Comparison of ENCODE assay signal across 10 cellular contexts in the genomic region with DNA sequence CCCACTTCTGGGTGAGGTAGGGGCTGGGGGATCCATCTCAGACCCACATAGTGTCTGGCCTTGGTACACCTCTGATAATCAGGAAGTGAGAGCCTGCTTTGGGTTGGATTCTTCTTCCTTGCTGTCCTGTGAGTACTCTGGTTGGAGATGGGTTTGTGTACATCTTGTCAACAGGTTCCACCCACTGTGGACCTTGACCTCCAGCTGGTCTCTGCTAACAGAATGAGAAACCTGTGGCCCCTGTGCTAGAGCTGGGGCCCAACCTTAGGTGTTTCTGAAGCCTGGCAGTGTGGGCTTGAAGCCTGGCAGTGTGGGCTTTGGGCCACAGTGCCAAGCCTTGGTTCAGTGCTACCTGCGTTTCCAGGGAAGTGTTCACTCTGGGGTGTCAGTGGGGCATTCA. TPM values are rescaled to one million over a fixed set of nuclear protein-coding genes. Genes with fewer than 3 reads are reported as not detected.
DNase-seq lines count a peak whose midpoint lies in the region; ATAC-seq and TF ChIP-seq lines count a peak whose summit lies in the region.
"Had no signal": no experiment of that assay in that cellular context is flagged by ENCODE, and none has a peak within 500 bp of the region (broad histone marks: within the 10 kb centered on the region; RNA-seq: fewer than 3 reads in every experiment).

No MANE protein-coding gene starts in this region.

- H3K36me3 ChIP-seq in Peyer's patch (peaks cover 0 to 3% (median 0%) of the 10 kb centered on the region in 3 donors), rectal smooth muscle tissue (ENCODE audit: control insufficient read depth, insufficient read depth, low read length) (peaks cover 1% of the 10 kb centered on the region), right atrium auricular region (no peaks in the 10 kb centered on the region)

- H3K27me3 ChIP-seq in Peyer's patch = no peaks in the 10 kb centered on the region
- H3K27me3 ChIP-seq in rectal smooth muscle tissue (ENCODE audit: control insufficient read depth, insufficient read depth, low read length) = no peaks in the 10 kb centered on the region
- H3K27me3 ChIP-seq in right atrium auricular region = no peaks in the 10 kb centered on the region

- DNase-seq in Peyer's patch (peak in 2 of 3 donors; percentile 87 to 92), epithelial cell of prostate (ENCODE audit: low read depth, low spot score) (no peak), cortex of kidney (lab: John Stamatoyannopoulos, UW) (no peak), right atrium auricular region (ENCODE audit: low spot score) (no peak), foreskin melanocyte (no peak)
- DNase-seq: activated CD4-positive, alpha-beta T cell treated with anti-CD3 and anti-CD28 coated beads, Interleukin-2, amount 50 U/mL, for 48 hours; NCI-H1105 had no signal

- H3K27ac ChIP-seq in Peyer's patch (peak overlapping the region in 3 of 4 donors; percentile 54 to 95 (median 95)), epithelial cell of prostate (peak overlapping the region; percentile 56), rectal smooth muscle tissue (ENCODE audit: low read depth, low read length) (no peak overlapping the region), right atrium auricular region (no peak overlapping the region)

- H3K9ac ChIP-seq in rectal smooth muscle tissue (ENCODE audit: low read length) = peak overlapping the region; percentile 21

- H3K9me3 ChIP-seq in Peyer's patch (no peaks in the 10 kb centered on the region), right atrium auricular region (no peaks in the 10 kb centered on the region)

- no peak for TF ChIP-seq CTCF in Peyer's patch (IDR thresholded peaks at IDR 0.05)
- no peak for TF ChIP-seq CTCF in right atrium auricular region (IDR thresholded peaks at IDR 0.05)

- H3K4me3 ChIP-seq in Peyer's patch = peak overlapping the region in 2 of 4 donors; percentile 46 to 97
- H3K4me3 ChIP-seq in rectal smooth muscle tissue (ENCODE audit: low read length) = peak overlapping the region; percentile 32
- H3K4me3 ChIP-seq in right atrium auricular region = no peak overlapping the region

- peaks cover 12 to 37% (median 16%) of the 10 kb centered on the region in 4 donors for H3K4me1 ChIP-seq in Peyer's patch
- peaks cover 17% of the 10 kb centered on the region for H3K4me1 ChIP-seq in rectal smooth muscle tissue (ENCODE audit: control insufficient read depth, insufficient read depth, low read length)
- H3K4me1 ChIP-seq in right atrium auricular region = peaks cover 0 to 60% of the 10 kb centered on the region in 2 donors

- peak; percentile 30 to 68 for TF ChIP-seq POLR2A in Peyer's patch (IDR thresholded peaks at IDR 0.05)

- peak; percentile 30 for ATAC-seq in GM19025 (IDR thresholded peaks at IDR 0.05; ENCODE audit: low read depth, unreplicated experiment)

RNA-seq across cellular contexts. Expression of a gene that starts 2.6 kb away (rescaled TPM):
- total RNA-seq in Peyer's patch = 10 to 100 TPM; 27.0 to 80.9 (median 38.2) TPM
- 1 to 10 TPM; 4.0 to 9.0 TPM for total RNA-seq in right atrium auricular region

RNA-seq across cellular contexts. Expression of a gene that starts 20.3 kb away (rescaled TPM):
- total RNA-seq in Peyer's patch = 10 to 100 TPM; 14.4 to 25.1 (median 18.2) TPM
- total RNA-seq in right atrium auricular region = 10 to 100 TPM; 61.6 to 83.0 TPM

RNA-seq across cellular contexts. Expression of a gene that starts 27.3 kb away (rescaled TPM):
- total RNA-seq in Peyer's patch = not detected
- not detected for total RNA-seq in right atrium auricular region
- total RNA-seq: cerebellum had no signal

RNA-seq across cellular contexts. Expression of a gene that starts 28.1 kb away (rescaled TPM):
- total RNA-seq in Peyer's patch = 10 to 100 TPM; 19.0 to 28.0 (median 22.5) TPM
- 10 to 100 TPM; 15.4 to 15.6 TPM for total RNA-seq in right atrium auricular region

RNA-seq across cellular contexts. Expression of a gene that starts 31.2 kb away (rescaled TPM):
- total RNA-seq in Peyer's patch = 1 to 10 TPM; 3.3 to 7.4 (median 6.0) TPM
- 1 to 10 TPM; 5.0 to 8.1 TPM for total RNA-seq in right atrium auricular region

Comparison
In these comparisons a context has a peak if more than half of its experiments do, and no peak if none do; other contexts are left out.
1. DNase-seq: peak in Peyer's patch (2 of 3); none in epithelial cell of prostate (single experiment), cortex of kidney (single experiment), right atrium auricular region (single experiment) and foreskin melanocyte (single experiment).
2. H3K27ac ChIP-seq: peak in Peyer's patch (3 of 4) and epithelial cell of prostate (single experiment); none in rectal smooth muscle tissue (single experiment) and right atrium auricular region (0 of 2).